17 cellular contexts compared by ENCODE assay signal in the genomic region with DNA sequence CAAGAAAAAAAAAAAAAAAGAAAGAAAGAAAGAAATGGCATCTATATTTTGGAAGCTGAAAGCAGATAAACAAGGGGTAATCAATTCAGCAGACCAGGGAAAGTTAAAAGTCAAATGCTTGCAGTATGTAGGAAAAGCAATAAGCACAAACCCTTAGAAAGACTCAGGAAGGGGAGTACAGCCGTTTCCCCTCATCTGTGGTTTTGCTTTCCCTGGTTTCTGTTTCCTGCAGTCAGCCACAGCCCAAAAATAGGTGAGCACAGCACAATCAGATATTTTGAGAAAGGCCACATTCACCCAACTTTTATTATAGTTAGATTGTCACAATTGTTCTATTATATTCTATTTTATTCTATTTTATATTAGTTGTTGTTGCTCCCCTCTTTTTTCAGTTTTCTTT. TPM values are rescaled to one million over a fixed set of nuclear protein-coding genes. Genes with fewer than 3 reads are reported as not detected.
"Had no signal": no experiment of that assay in that cellular context is flagged by ENCODE, and none has a peak within 500 bp of the region (broad histone marks: within the 10 kb centered on the region; RNA-seq: fewer than 3 reads in every experiment).

No MANE protein-coding gene starts in this region.

- H3K27me3 Mint-ChIP-seq: activated naive CD4-positive, alpha-beta T cell treated with anti-CD3 and anti-CD28 coated beads, Interleukin-2, amount 50 U/mL, for 24 hours had no signal

- H3K9me3 ChIP-seq: testis, upper lobe of right lung had no signal

- ATAC-seq: stimulated activated naive CD8-positive, alpha-beta T cell treated with anti-CD3 and anti-CD28 coated beads, Interleukin-15, Interleukin-2, amounts not matched to agents 100 U/mL and 50 U/mL, for 24 hours; upper lobe of right lung had no signal

- H3K4me3 Mint-ChIP-seq: activated naive CD4-positive, alpha-beta T cell treated with anti-CD3 and anti-CD28 coated beads, Interleukin-2, amount 50 U/mL, for 24 hours had no signal

- DNase-seq: activated CD4-positive, alpha-beta T cell treated with anti-CD3 and anti-CD28 coated beads for 1 hour; activated CD8-positive, alpha-beta memory T cell treated with anti-CD3 and anti-CD28 coated beads for 24 hours; brain microvascular endothelial cell; cerebellar nuclear complex; dermis blood vessel endothelial cell; hippocampal formation; midbrain; retina; stimulated activated CD4-positive, alpha-beta T cell treated with anti-CD3 and anti-CD28 coated beads, Interleukin-4, amount 100 ng/mL, for 1 hour; stimulated activated CD8-positive, alpha-beta memory T cell treated with anti-CD3 and anti-CD28 coated beads, Interleukin-4, amount 100 ng/mL, for 48 hours; stimulated activated naive CD8-positive, alpha-beta T cell treated with anti-CD3 and anti-CD28 coated beads, Interleukin-15, Interleukin-2, amounts not matched to agents 100 U/mL and 50 U/mL, for 24 hours; T-helper 1 cell; testis; upper lobe of right lung had no signal

- H3K27ac Mint-ChIP-seq: activated naive CD4-positive, alpha-beta T cell treated with anti-CD3 and anti-CD28 coated beads, Interleukin-2, amount 50 U/mL, for 24 hours; activated T-helper 2 cell treated with anti-CD3 and anti-CD28 coated beads, Interferon-gamma antibody, Interleukin-2, Interleukin-4, amounts not matched to agents 10 μg/mL and 5 μg/mL and 100 μg/mL, durations not matched to agents 14 hours and 24 hours and 36 hours had no signal

RNA-seq across cellular contexts. Expression of gene ALOX12, which starts 14.4 kb away (rescaled TPM):
- total RNA-seq: activated T-helper 2 cell treated with anti-CD3 and anti-CD28 coated beads, Interferon-gamma antibody, Interleukin-2, Interleukin-4, amounts not matched to agents 10 μg/mL and 5 μg/mL and 100 μg/mL, durations not matched to agents 14 hours and 24 hours and 36 hours; dermis blood vessel endothelial cell had no signal

RNA-seq across cellular contexts. Expression of gene BCL6B, which starts 41.4 kb away (rescaled TPM):
- total RNA-seq: epithelial cell of proximal tubule had no signal
